8 cellular contexts compared by ENCODE assay signal in genomic region chr18:50193796-50194622, GRCh38. TPM values are rescaled to one million over a fixed set of nuclear protein-coding genes. Genes with fewer than 3 reads are reported as not detected.
DNase-seq lines count a peak whose midpoint lies in the region; ATAC-seq and TF ChIP-seq lines count a peak whose summit lies in the region.

No MANE protein-coding gene starts in this region.

- intact Hi-C loops in MCF 10A (cut with micrococcal nuclease) = loop anchor here (2.0 to 5.0 kb wide), 2 partner anchors 52 to 181 kb away; no protein-coding TSS in a partner anchor

- TF ChIP-seq CTCF in MCF 10A (IDR thresholded peaks at IDR 0.05; ENCODE audit: unreplicated experiment) = no peak

- no peak for ATAC-seq in CD4-positive, CD25-positive, alpha-beta regulatory T cell (ENCODE audit: low read depth in 2 of 2)
- ATAC-seq in HG03521 (IDR thresholded peaks at IDR 0.05; ENCODE audit: unreplicated experiment) = no peak

- peak overlapping the region; percentile 86 to 93 for H3K9ac ChIP-seq in mucosa of rectum (ENCODE audit: low read depth in 1 of 2, low read length in 2 of 2)

- H3K27ac ChIP-seq in CD4-positive, CD25-positive, alpha-beta regulatory T cell (ENCODE audit: insufficient read depth, low read length, poor library complexity, severe bottlenecking) = no peak overlapping the region
- peak overlapping the region; percentile 89 to 91 for H3K27ac ChIP-seq in mucosa of rectum (ENCODE audit: low read depth in 2 of 2, low read length in 2 of 2)

- POLR2A ChIA-PET in HEK293T (lab: Yijun Ruan, JAX) (no interaction called here), MCF 10A (lab: Yijun Ruan, JAX) (interaction anchor here (0.8 to 3.0 kb wide), 9 partner anchors 10 to 382 kb away, joined by 3 to 12 read pairs (median 5); no protein-coding TSS in a partner anchor)

- H3K9me3 Mint-ChIP-seq in CD4-positive, CD25-positive, alpha-beta regulatory T cell = peaks cover 0 to 4% (median 0%) of the 10 kb centered on the region in 7 donors
- H3K9me3 Mint-ChIP-seq in MCF 10A (ENCODE audit: unreplicated experiment) = no peaks in the 10 kb centered on the region

- no peaks in the 10 kb centered on the region for H3K9me3 ChIP-seq in CD4-positive, CD25-positive, alpha-beta regulatory T cell (ENCODE audit: control insufficient read depth in 2 of 2, low read length in 2 of 2)
- no peaks in the 10 kb centered on the region for H3K9me3 ChIP-seq in mucosa of rectum (ENCODE audit: control insufficient read depth in 2 of 2, low read length in 2 of 2)

- BruUV-seq in MCF 10A (replicated peaks; lab: Mats Ljungman, UMichigan) = TSS peak; percentile 7

- peaks cover 0 to 18% (median 0%) of the 10 kb centered on the region in 4 donors for H3K4me1 Mint-ChIP-seq in CD4-positive, CD25-positive, alpha-beta regulatory T cell
- H3K4me1 Mint-ChIP-seq in MCF 10A (ENCODE audit: insufficient read depth, unreplicated experiment) = peaks cover 22% of the 10 kb centered on the region

- H3K4me3 ChIP-seq in CD4-positive, CD25-positive, alpha-beta regulatory T cell (ENCODE audit: low read depth, low read length) = no peak overlapping the region
- H3K4me3 ChIP-seq in mucosa of rectum (ENCODE audit: low read length in 2 of 2) = peak overlapping the region; percentile 82 to 84

- CTCF ChIA-PET in HEK293T (lab: Yijun Ruan, JAX) (interaction anchor here (0.9 to 1.8 kb wide), 4 partner anchors 9 to 24 kb away, joined by 4 to 15 read pairs (median 4); no protein-coding TSS in a partner anchor), MCF 10A (lab: Yijun Ruan, JAX) (interaction anchor here (0.6 to 3.1 kb wide), 20 partner anchors 7 to 688 kb away, joined by 3 to 10 read pairs (median 4); no protein-coding TSS in a partner anchor)

- peaks cover 67% of the 10 kb centered on the region for H3K27me3 Mint-ChIP-seq in CD4-positive, CD25-positive, alpha-beta regulatory T cell
- H3K27me3 Mint-ChIP-seq in MCF 10A (ENCODE audit: insufficient read depth, unreplicated experiment) = peaks cover 31% of the 10 kb centered on the region

- H3K27ac Mint-ChIP-seq in CD4-positive, CD25-positive, alpha-beta regulatory T cell = no peak overlapping the region
- no peak overlapping the region for H3K27ac Mint-ChIP-seq in MCF 10A (ENCODE audit: low read depth, unreplicated experiment)

- H3K36me3 ChIP-seq in CD4-positive, CD25-positive, alpha-beta regulatory T cell (ENCODE audit: control insufficient read depth, insufficient read depth, low read length) = no peaks in the 10 kb centered on the region
- no peaks in the 10 kb centered on the region for H3K36me3 ChIP-seq in mucosa of rectum (ENCODE audit: control insufficient read depth in 2 of 2, insufficient read depth in 2 of 2, low read length in 2 of 2)

- no peaks in the 10 kb centered on the region for H3K4me1 ChIP-seq in CD4-positive, CD25-positive, alpha-beta regulatory T cell (ENCODE audit: control insufficient read depth, insufficient read depth, low read length, poor library complexity, severe bottlenecking)
- peaks cover 11 to 23% of the 10 kb centered on the region in 2 donors for H3K4me1 ChIP-seq in mucosa of rectum (ENCODE audit: control insufficient read depth in 2 of 2, insufficient read depth in 2 of 2, low read length in 2 of 2)

- H3K4me3 Mint-ChIP-seq in CD4-positive, CD25-positive, alpha-beta regulatory T cell = peak overlapping the region in 3 of 4 donors; percentile 17 to 52 (median 44)
- peak overlapping the region; percentile 71 for H3K4me3 Mint-ChIP-seq in MCF 10A (ENCODE audit: unreplicated experiment)

- no peak for DNase-seq in CD4-positive, CD25-positive, alpha-beta regulatory T cell
- DNase-seq in HEK293T (ENCODE audit: extremely low spot score) (peak; percentile 11), MCF 10A (ENCODE audit: unreplicated experiment) (peak; percentile 2), SK-N-DZ (ENCODE audit: low spot score) (no peak), foreskin melanocyte (no peak)
- no peak for DNase-seq in activated effector memory CD4-positive, alpha-beta T cell treated with anti-CD3 and anti-CD28 coated beads, Interleukin-2, amount 50 U/mL, for 16 hours

- peaks cover 24% of the 10 kb centered on the region for H3K27me3 ChIP-seq in CD4-positive, CD25-positive, alpha-beta regulatory T cell (ENCODE audit: control insufficient read depth, insufficient read depth, low read length)
- H3K27me3 ChIP-seq in mucosa of rectum (ENCODE audit: control insufficient read depth in 2 of 2, insufficient read depth in 2 of 2, low read length in 2 of 2) = peaks cover 5 to 8% of the 10 kb centered on the region in 2 donors

- no peaks in the 10 kb centered on the region for H3K36me3 Mint-ChIP-seq in CD4-positive, CD25-positive, alpha-beta regulatory T cell
- no peaks in the 10 kb centered on the region for H3K36me3 Mint-ChIP-seq in MCF 10A (ENCODE audit: insufficient read depth, unreplicated experiment)

TF ChIP-seq in HEK293T, 16 proteins besides CTCF, POLR2A, EP300 and RAD21:
- no peak for TF ChIP-seq FOXK2 (IDR thresholded peaks at IDR 0.05)
- TF ChIP-seq BHLHE40 (IDR thresholded peaks at IDR 0.05; ENCODE audit: borderline replicate concordance) = no peak
- TF ChIP-seq, protein P1, sequence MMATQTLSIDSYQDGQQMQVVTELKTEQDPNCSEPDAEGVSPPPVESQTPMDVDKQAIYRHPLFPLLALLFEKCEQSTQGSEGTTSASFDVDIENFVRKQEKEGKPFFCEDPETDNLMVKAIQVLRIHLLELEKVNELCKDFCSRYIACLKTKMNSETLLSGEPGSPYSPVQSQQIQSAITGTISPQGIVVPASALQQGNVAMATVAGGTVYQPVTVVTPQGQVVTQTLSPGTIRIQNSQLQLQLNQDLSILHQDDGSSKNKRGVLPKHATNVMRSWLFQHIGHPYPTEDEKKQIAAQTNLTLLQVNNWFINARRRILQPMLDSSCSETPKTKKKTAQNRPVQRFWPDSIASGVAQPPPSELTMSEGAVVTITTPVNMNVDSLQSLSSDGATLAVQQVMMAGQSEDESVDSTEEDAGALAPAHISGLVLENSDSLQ (IDR thresholded peaks at IDR 0.05) = no peak
- TF ChIP-seq ZNF384 (IDR thresholded peaks at IDR 0.05) = no peak
- TF ChIP-seq ARNT (IDR thresholded peaks at IDR 0.05) = no peak
- no peak for TF ChIP-seq NFRKB (IDR thresholded peaks at IDR 0.05)
- no peak for TF ChIP-seq SP1 (IDR thresholded peaks at IDR 0.05)
- TF ChIP-seq FOXA1 (IDR thresholded peaks at IDR 0.05) = no peak
- TF ChIP-seq FOXM1 (IDR thresholded peaks at IDR 0.05; ENCODE audit: borderline replicate concordance) = no peak
- TF ChIP-seq ELF4 (IDR thresholded peaks at IDR 0.05) = no peak
- TF ChIP-seq TARDBP (IDR thresholded peaks at IDR 0.05) = no peak
- TF ChIP-seq L3MBTL2 (conservative IDR thresholded peaks at IDR 0.05) = no peak

RNA-seq across cellular contexts. Expression of gene MYO5B, which starts 0.9 kb away (rescaled TPM):
- not detected for total RNA-seq in CD4-positive, CD25-positive, alpha-beta regulatory T cell
- polyA plus RNA-seq in CD4-positive, CD25-positive, alpha-beta regulatory T cell = under 1 TPM in 2 of 4 donors, not detected in 2; 0.02 to 0.03 TPM
- 25.9 and 26.7 TPM in 2 replicates for total RNA-seq in MCF 10A (2022)
- polyA plus RNA-seq in SK-N-DZ (2014; cell fraction: cytosol; rRNA removed) = 0.02 and 0.12 TPM in 2 replicates
- polyA plus RNA-seq in SK-N-DZ (2014; cell fraction: nucleus; rRNA removed) = 0.15 and 0.70 TPM in 2 replicates

Comparison
In these comparisons a context has a peak if more than half of its experiments do, and no peak if none do; other contexts are left out.
1. DNase-seq: peak in HEK293T (single experiment) and MCF 10A (single experiment); none in CD4-positive, CD25-positive, alpha-beta regulatory T cell (0 of 3), SK-N-DZ (single experiment), foreskin melanocyte (single experiment) and activated effector memory CD4-positive, alpha-beta T cell treated with anti-CD3 and anti-CD28 coated beads, Interleukin-2, amount 50 U/mL, for 16 hours (single experiment).
2. RNA of gene MYO5B, which starts 0.9 kb away (total RNA-seq): 25.9 to 26.7 TPM in MCF 10A; not detected in CD4-positive, CD25-positive, alpha-beta regulatory T cell (single experiment); every median in the first group is over 10 times any median in the second.